24 cellular contexts compared by ENCODE assay signal in genomic region chr18:55327454-55327853, GRCh38.
DNase-seq lines count a peak whose midpoint lies in the region; ATAC-seq, FAIRE-seq and TF ChIP-seq lines count a peak whose summit lies in the region.
"Had no signal": no experiment of that assay in that cellular context is flagged by ENCODE, and none has a peak within 500 bp of the region (broad histone marks: within the 10 kb centered on the region; RNA-seq: fewer than 3 reads in every experiment).

No MANE protein-coding gene starts in this region.

- H3K4me3 ChIP-seq in DOHH2 (ENCODE audit: low read length) (no peak overlapping the region), lower lobe of right lung (no peak overlapping the region), thyroid gland (replicated peaks in 1 of 3) (no peak overlapping the region), kidney (ENCODE audit: low read length in 2 of 2) (no peak overlapping the region)
- H3K4me3 ChIP-seq: GM12878, spleen had no signal

- H3K79me2 ChIP-seq in DOHH2 (ENCODE audit: control insufficient read depth, low read length): peaks cover 79% of the 10 kb centered on the region

- peaks cover 15% of the 10 kb centered on the region for H3K36me3 ChIP-seq in DOHH2 (ENCODE audit: control insufficient read depth, low read length)
- H3K36me3 ChIP-seq in lower lobe of right lung: no peaks in the 10 kb centered on the region
- H3K36me3 ChIP-seq in thyroid gland: no peaks in the 10 kb centered on the region
- no peaks in the 10 kb centered on the region for H3K36me3 ChIP-seq in kidney (ENCODE audit: control insufficient read depth in 1 of 2, insufficient read depth in 2 of 2, low read length in 2 of 2)
- H3K36me3 ChIP-seq: spleen had no signal

- H3K9me3 ChIP-seq in DOHH2 (ENCODE audit: control insufficient read depth, insufficient read depth, low read length) (no peaks in the 10 kb centered on the region), lower lobe of right lung (no peaks in the 10 kb centered on the region), thyroid gland (no peaks in the 10 kb centered on the region), kidney (ENCODE audit: control insufficient read depth in 1 of 2, low read length in 2 of 2) (no peaks in the 10 kb centered on the region)
- H3K9me3 ChIP-seq: spleen had no signal

- peaks cover 33% of the 10 kb centered on the region for H3F3A ChIP-seq in DOHH2 (ENCODE audit: control insufficient read depth, insufficient read depth)

- no peak for DNase-seq in lower lobe of right lung
- no peak for DNase-seq in thyroid gland
- DNase-seq in kidney: no peak
- no peak for DNase-seq in KG1 (lab: John Stamatoyannopoulos, UW)
- no peak for DNase-seq in hypothalamus (lab: John Stamatoyannopoulos, UW)
- DNase-seq: activated CD4-positive, alpha-beta T cell treated with anti-CD3 and anti-CD28 coated beads, Interleukin-2, amount 50 U/mL, for 1 hour; activated CD8-positive, alpha-beta memory T cell treated with anti-CD3 and anti-CD28 coated beads, Interleukin-2, amount 50 U/mL, for 4 hours; activated effector memory CD4-positive, alpha-beta T cell treated with Interleukin-2 at 50 U/mL for 16 hours; C1 segment of cervical spinal cord; effector memory CD4-positive, alpha-beta T cell; GF-D8; H7; head of caudate nucleus; NCI-H1092 treated with DMSO at 0.1 percent for 48 hours; NCI-H524 treated with DMSO at 0.1 percent for 48 hours; nephron progenitor cell; Right ventricle myocardium superior; spleen; stimulated activated CD4-positive, alpha-beta T cell treated with anti-CD3 and anti-CD28 coated beads, Interleukin-4, amount 100 ng/mL, for 4 hours; T-cell had no signal

- peak overlapping the region; percentile 33 for H3K4me2 ChIP-seq in DOHH2 (ENCODE audit: low read length)

- intact Hi-C loops in lower lobe of right lung (cut with DNase I): no loop called here
- intact Hi-C loops in thyroid gland (cut with DNase I): no loop called here
- intact Hi-C loops in kidney (cut with DNase I): no loop called here

- no peaks in the 10 kb centered on the region for H3K27me3 ChIP-seq in DOHH2 (ENCODE audit: control insufficient read depth, low read length)
- H3K27me3 ChIP-seq in lower lobe of right lung (ENCODE audit: low read depth): no peaks in the 10 kb centered on the region
- no peaks in the 10 kb centered on the region for H3K27me3 ChIP-seq in thyroid gland

- H3K9ac ChIP-seq in kidney (ENCODE audit: low read length in 2 of 2): no peak overlapping the region

- TF ChIP-seq CTCF in DOHH2 (IDR thresholded peaks at IDR 0.05; ENCODE audit: low read depth, low read length, poor library complexity, severe bottlenecking) (no peak), lower lobe of right lung (IDR thresholded peaks at IDR 0.05) (no peak), thyroid gland (IDR thresholded peaks at IDR 0.05) (no peak), kidney (IDR thresholded peaks at IDR 0.05; ENCODE audit: borderline replicate concordance, extremely low read depth, insufficient read depth) (no peak)

- H3K4me1 ChIP-seq in DOHH2 (ENCODE audit: control insufficient read depth, low read length) (peaks cover 100% of the 10 kb centered on the region), lower lobe of right lung (peaks cover 42% of the 10 kb centered on the region), thyroid gland (peaks cover 4 to 9% of the 10 kb centered on the region in 2 donors), kidney (ENCODE audit: control insufficient read depth in 1 of 2, insufficient read depth in 1 of 2, low read depth in 1 of 2, low read length in 2 of 2) (no peaks in the 10 kb centered on the region)

- no peaks in the 10 kb centered on the region for H3K9me2 ChIP-seq in DOHH2 (replicated peaks; ENCODE audit: control insufficient read depth, low read length)

- ATAC-seq in lower lobe of right lung: no peak
- ATAC-seq: GM12878, T-cell had no signal

- 87 to 95% methylated on average over 1 of the region's 1 CpG for WGBS in thyroid gland, 2 donors

- no peak for FAIRE-seq in kidney (lab: Jason Lieb, UNC)
- FAIRE-seq: GM12878, HTR-8/SVneo had no signal

- H3K27ac ChIP-seq in DOHH2 (ENCODE audit: low read depth, low read length) (no peak overlapping the region), angular gyrus (ENCODE audit: low read depth, low read length) (peak overlapping the region; percentile 4), lower lobe of right lung (peak overlapping the region; percentile 16), thyroid gland (peak overlapping the region in 2 of 3 donors; percentile 59 to 64), kidney (ENCODE audit: low read depth in 2 of 2, low read length in 2 of 2) (peak overlapping the region in 1 of 2 donors; percentile 24)

- no peak for TF ChIP-seq POLR2A in thyroid gland (IDR thresholded peaks at IDR 0.05)

- no peaks in the 10 kb centered on the region for H4K20me1 ChIP-seq in DOHH2 (ENCODE audit: control insufficient read depth, insufficient read depth, low read depth, low read length)
